Comparison of ENCODE assay signal across 19 cellular contexts in genomic region chr10:97842658-97843295, GRCh38. TPM values are rescaled to one million over a fixed set of nuclear protein-coding genes. Genes with fewer than 3 reads are reported as not detected.
A peak's percentile ranks its signal among the peaks of the same experiment; 100 is the strongest.
DNase-seq lines count a peak whose midpoint lies in the region; ATAC-seq lines count a peak whose summit lies in the region.
"Had no signal": no experiment of that assay in that cellular context is flagged by ENCODE, and none has a peak within 500 bp of the region (broad histone marks: within the 10 kb centered on the region; RNA-seq: fewer than 3 reads in every experiment).

No MANE protein-coding gene starts in this region.

- no peak for ATAC-seq in HG03175 (IDR thresholded peaks at IDR 0.05; ENCODE audit: unreplicated experiment)
- ATAC-seq: activated CD4-positive, CD25-positive, alpha-beta regulatory T cell treated with anti-CD3 and anti-CD28 coated beads, Interleukin-2, amount 50 U/mL, for 24 hours had no signal

- DNase-seq in DMS153 (lab: John Stamatoyannopoulos, UW) = peak; percentile 47
- DNase-seq in KBM-7 = peak; percentile 51
- peak; percentile 96 for DNase-seq in RPMI7951 (ENCODE audit: low read depth)
- DNase-seq in glomerular visceral epithelial cell (ENCODE audit: extremely low spot score) = peak; percentile 32
- no peak for DNase-seq in head of caudate nucleus
- DNase-seq in NCI-H524 (lab: John Stamatoyannopoulos, UW) = no peak
- DNase-seq in NOMO-1 treated with dmso at 0.1 percent for 144 hours (lab: John Stamatoyannopoulos, UW; ENCODE audit: unreplicated experiment) = no peak
- DNase-seq: activated CD8-positive, alpha-beta memory T cell treated with anti-CD3 and anti-CD28 coated beads, Interleukin-2, amount 50 U/mL, for 4 hours; activated gamma-delta T cell; anterior cingulate cortex; immature natural killer cell; lower lobe of right lung; naive B cell; NCI-H1694; NCI-H526; T-helper 1 cell; transverse colon had no signal

- in situ Hi-C loops in KBM-7 (cut with MboI; ENCODE audit: low pct_unique_long_range_greater_than_20kb, low sequenced_read_pairs) = no loop called here

- intact Hi-C loops in head of caudate nucleus (cut with DNase I) = no loop called here

RNA-seq across cellular contexts. Expression of gene GOLGA7B, which starts 6.9 kb away (rescaled TPM):
- 2.9 and 3.1 TPM in 2 replicates for total RNA-seq in RPMI7951 (2014; rRNA removed; shearing (Covaris generic))

Comparison
In these comparisons a context has a peak if more than half of its experiments do, and no peak if none do; other contexts are left out.
1. DNase-seq: peak in DMS153 (single experiment), KBM-7 (single experiment), RPMI7951 (single experiment) and glomerular visceral epithelial cell (single experiment); none in head of caudate nucleus (0 of 42), NCI-H524 (0 of 2) and NOMO-1 treated with dmso at 0.1 percent for 144 hours (single experiment).